ENCODE assay signal across 8 cellular contexts in the genomic region with DNA sequence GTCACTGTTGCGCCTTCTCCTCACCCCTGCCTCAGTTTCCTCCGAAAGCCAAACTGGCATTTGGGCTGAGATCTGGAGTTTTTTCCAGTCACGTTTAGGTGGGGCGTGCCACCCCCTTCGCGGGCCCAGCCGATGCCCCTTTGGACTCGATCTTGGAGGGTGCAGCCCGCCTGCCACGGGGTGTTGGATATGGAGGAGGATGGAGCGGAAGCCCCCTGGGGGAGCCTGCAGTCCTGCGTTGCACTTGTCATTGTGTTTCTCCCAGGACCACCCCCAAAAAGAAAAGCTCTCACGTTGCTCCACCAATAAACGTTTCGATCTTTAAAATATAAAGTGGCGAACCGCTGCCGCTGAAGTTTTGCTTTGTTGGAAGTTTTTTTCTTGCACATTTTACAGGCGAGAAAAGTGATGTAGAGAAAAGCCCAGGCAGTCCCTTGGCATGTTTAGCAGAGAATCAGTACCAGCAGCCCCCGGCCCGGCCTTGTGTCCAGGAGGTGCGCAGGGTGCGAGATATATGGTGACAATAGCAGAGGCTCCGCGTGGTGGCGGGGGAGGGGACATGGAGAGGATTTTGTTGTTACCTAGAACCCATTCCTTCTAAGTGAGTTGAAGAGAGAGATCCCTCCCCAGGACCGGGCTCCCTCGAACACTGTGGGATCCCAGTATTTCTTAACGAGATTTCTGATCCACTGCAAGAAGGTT. TPM values are rescaled to one million over a fixed set of nuclear protein-coding genes. Genes with fewer than 3 reads are reported as not detected.
DNase-seq lines count a peak whose midpoint lies in the region; ATAC-seq and TF ChIP-seq lines count a peak whose summit lies in the region.

No MANE protein-coding gene starts in this region.

- peaks cover 58% of the 10 kb centered on the region for H3K27me3 Mint-ChIP-seq in CD4-positive, CD25-positive, alpha-beta regulatory T cell

- H3K9me3 ChIP-seq in CD4-positive, CD25-positive, alpha-beta regulatory T cell (ENCODE audit: control insufficient read depth in 2 of 2, low read length in 2 of 2): no peaks in the 10 kb centered on the region
- H3K9me3 ChIP-seq in MG63: no peaks in the 10 kb centered on the region
- H3K9me3 ChIP-seq in liver (ENCODE audit: control insufficient read depth in 4 of 4, low read length in 3 of 4): no peaks in the 10 kb centered on the region
- no peaks in the 10 kb centered on the region for H3K9me3 ChIP-seq in tibial nerve

- peaks cover 13% of the 10 kb centered on the region for H3K27me3 ChIP-seq in CD4-positive, CD25-positive, alpha-beta regulatory T cell (ENCODE audit: control insufficient read depth, insufficient read depth, low read length)
- no peaks in the 10 kb centered on the region for H3K27me3 ChIP-seq in MG63
- no peaks in the 10 kb centered on the region for H3K27me3 ChIP-seq in liver (ENCODE audit: control insufficient read depth in 4 of 4, insufficient read depth in 4 of 4, low read length in 3 of 4)
- H3K27me3 ChIP-seq in tibial nerve: peaks cover 0 to 24% of the 10 kb centered on the region in 2 donors

- peak overlapping the region; percentile 48 to 94 (median 83) for H3K4me3 Mint-ChIP-seq in CD4-positive, CD25-positive, alpha-beta regulatory T cell

- ATAC-seq in CD4-positive, CD25-positive, alpha-beta regulatory T cell (ENCODE audit: low read depth in 2 of 2): no peak
- no peak for ATAC-seq in HG03442 (IDR thresholded peaks at IDR 0.05; ENCODE audit: unreplicated experiment)

- H3K9ac ChIP-seq in liver (ENCODE audit: low read depth in 1 of 2, low read length in 2 of 2): peak overlapping the region in 1 of 2 donors; percentile 30

- no peak for TF ChIP-seq CTCF in astrocyte of the spinal cord (IDR thresholded peaks at IDR 0.05; ENCODE audit: low read depth, low read length)
- no peak for TF ChIP-seq CTCF in liver (IDR thresholded peaks at IDR 0.05; ENCODE audit: low read depth, low read length, missing input control)
- TF ChIP-seq CTCF in tibial nerve (IDR thresholded peaks at IDR 0.05): no peak

- no peak for TF ChIP-seq EP300 in tibial nerve (IDR thresholded peaks at IDR 0.05)

- DNase-seq in CD4-positive, CD25-positive, alpha-beta regulatory T cell: no peak
- DNase-seq in MG63 (no peak), astrocyte of the spinal cord (ENCODE audit: low read depth, low spot score) (no peak), tibial nerve (ENCODE audit: low spot score in 2 of 2) (no peak), RKO (ENCODE audit: low spot score) (no peak)
- no peak for DNase-seq in stimulated activated naive CD4-positive, alpha-beta T cell treated with Interleukin-2 at 50 U/mL for 16 hours (lab: John Stamatoyannopoulos, UW)

- TF ChIP-seq POLR2A in tibial nerve (IDR thresholded peaks at IDR 0.05): no peak

- peaks cover 10 to 34% (median 22%) of the 10 kb centered on the region in 4 donors for H3K4me1 Mint-ChIP-seq in CD4-positive, CD25-positive, alpha-beta regulatory T cell

- peak in 1 of 2 donors; percentile 9 for TF ChIP-seq RAD21 in liver (IDR thresholded peaks at IDR 0.05)

- peaks cover 25% of the 10 kb centered on the region for H3K4me1 ChIP-seq in CD4-positive, CD25-positive, alpha-beta regulatory T cell (ENCODE audit: control insufficient read depth, insufficient read depth, low read length, poor library complexity, severe bottlenecking)
- H3K4me1 ChIP-seq in liver (ENCODE audit: control insufficient read depth in 4 of 4, insufficient read depth in 4 of 4, low read length in 3 of 4) (peaks cover 2 to 19% (median 10%) of the 10 kb centered on the region in 4 donors), tibial nerve (peaks cover 0 to 21% (median 14%) of the 10 kb centered on the region in 4 donors)

- WGBS in liver: 20% methylated on average over 29 of the region's 29 CpGs
- WGBS in tibial nerve, 2 donors: 9 to 11% methylated on average over 20 to 25 of the region's 29 CpGs

- H3K36me3 Mint-ChIP-seq in CD4-positive, CD25-positive, alpha-beta regulatory T cell: no peaks in the 10 kb centered on the region

- no peak overlapping the region for H3K27ac Mint-ChIP-seq in CD4-positive, CD25-positive, alpha-beta regulatory T cell

- H3K27ac ChIP-seq in CD4-positive, CD25-positive, alpha-beta regulatory T cell (ENCODE audit: insufficient read depth, low read length, poor library complexity, severe bottlenecking): no peak overlapping the region
- H3K27ac ChIP-seq in liver (ENCODE audit: low read depth in 1 of 2, low read length in 2 of 2) (peak overlapping the region; percentile 53 to 67), tibial nerve (peak overlapping the region in 2 of 4 donors; percentile 68 to 77)

- peaks cover 0 to 3% (median 0%) of the 10 kb centered on the region in 7 donors for H3K9me3 Mint-ChIP-seq in CD4-positive, CD25-positive, alpha-beta regulatory T cell

- H3K4me3 ChIP-seq in CD4-positive, CD25-positive, alpha-beta regulatory T cell (ENCODE audit: low read depth, low read length): peak overlapping the region; percentile 70
- H3K4me3 ChIP-seq in MG63: peak overlapping the region; percentile 81
- H3K4me3 ChIP-seq in astrocyte of the spinal cord (ENCODE audit: low read depth, low read length): peak overlapping the region; percentile 97
- H3K4me3 ChIP-seq in liver (ENCODE audit: low read depth in 1 of 3, low read length in 3 of 3): peak overlapping the region; percentile 41 to 80 (median 61)
- H3K4me3 ChIP-seq in tibial nerve: peak overlapping the region; percentile 65 to 95 (median 78)

- no peaks in the 10 kb centered on the region for H3K36me3 ChIP-seq in CD4-positive, CD25-positive, alpha-beta regulatory T cell (ENCODE audit: control insufficient read depth, insufficient read depth, low read length)
- no peaks in the 10 kb centered on the region; the same call in 1 of the 2 replicates for H3K36me3 ChIP-seq in MG63
- no peaks in the 10 kb centered on the region for H3K36me3 ChIP-seq in liver (ENCODE audit: control insufficient read depth in 4 of 4, insufficient read depth in 3 of 4, low read depth in 1 of 4, low read length in 3 of 4)
- no peaks in the 10 kb centered on the region for H3K36me3 ChIP-seq in tibial nerve

- in situ Hi-C loops in astrocyte of the spinal cord (cut with HindIII; ENCODE audit: low sequenced_read_pairs): loop anchor here (25.0 kb wide), 2 partner anchors 96 to 104 kb away; a partner anchor contains a TSS

TF ChIP-seq in liver, 16 proteins besides CTCF, POLR2A, EP300 and RAD21 (continues in another document):
- TF ChIP-seq TAF1 (conservative IDR thresholded peaks at IDR 0.05) (no peak), SP1 (IDR thresholded peaks at IDR 0.05) (no peak), NR2F2 (IDR thresholded peaks at IDR 0.05) (no peak), EGR1 (IDR thresholded peaks at IDR 0.05; ENCODE audit: low read depth in 2 of 2) (no peak), FOXA2 (IDR thresholded peaks at IDR 0.05) (no peak), HNF4A (conservative IDR thresholded peaks at IDR 0.05) (no peak), YY1 (IDR thresholded peaks at IDR 0.05) (no peak), JUND (IDR thresholded peaks at IDR 0.05) (no peak), HNF4G (IDR thresholded peaks at IDR 0.05) (no peak), GABPA (IDR thresholded peaks at IDR 0.05 in 1 of 2, conservative IDR thresholded peaks at IDR 0.05 in 1 of 2) (no peak)
- TF ChIP-seq, protein P1, sequence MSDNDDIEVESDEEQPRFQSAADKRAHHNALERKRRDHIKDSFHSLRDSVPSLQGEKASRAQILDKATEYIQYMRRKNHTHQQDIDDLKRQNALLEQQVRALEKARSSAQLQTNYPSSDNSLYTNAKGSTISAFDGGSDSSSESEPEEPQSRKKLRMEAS (IDR thresholded peaks at IDR 0.05): no peak
- TF ChIP-seq, protein P2, sequence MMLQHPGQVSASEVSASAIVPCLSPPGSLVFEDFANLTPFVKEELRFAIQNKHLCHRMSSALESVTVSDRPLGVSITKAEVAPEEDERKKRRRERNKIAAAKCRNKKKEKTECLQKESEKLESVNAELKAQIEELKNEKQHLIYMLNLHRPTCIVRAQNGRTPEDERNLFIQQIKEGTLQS (IDR thresholded peaks at IDR 0.05): no peak
- TF ChIP-seq, protein P3, sequence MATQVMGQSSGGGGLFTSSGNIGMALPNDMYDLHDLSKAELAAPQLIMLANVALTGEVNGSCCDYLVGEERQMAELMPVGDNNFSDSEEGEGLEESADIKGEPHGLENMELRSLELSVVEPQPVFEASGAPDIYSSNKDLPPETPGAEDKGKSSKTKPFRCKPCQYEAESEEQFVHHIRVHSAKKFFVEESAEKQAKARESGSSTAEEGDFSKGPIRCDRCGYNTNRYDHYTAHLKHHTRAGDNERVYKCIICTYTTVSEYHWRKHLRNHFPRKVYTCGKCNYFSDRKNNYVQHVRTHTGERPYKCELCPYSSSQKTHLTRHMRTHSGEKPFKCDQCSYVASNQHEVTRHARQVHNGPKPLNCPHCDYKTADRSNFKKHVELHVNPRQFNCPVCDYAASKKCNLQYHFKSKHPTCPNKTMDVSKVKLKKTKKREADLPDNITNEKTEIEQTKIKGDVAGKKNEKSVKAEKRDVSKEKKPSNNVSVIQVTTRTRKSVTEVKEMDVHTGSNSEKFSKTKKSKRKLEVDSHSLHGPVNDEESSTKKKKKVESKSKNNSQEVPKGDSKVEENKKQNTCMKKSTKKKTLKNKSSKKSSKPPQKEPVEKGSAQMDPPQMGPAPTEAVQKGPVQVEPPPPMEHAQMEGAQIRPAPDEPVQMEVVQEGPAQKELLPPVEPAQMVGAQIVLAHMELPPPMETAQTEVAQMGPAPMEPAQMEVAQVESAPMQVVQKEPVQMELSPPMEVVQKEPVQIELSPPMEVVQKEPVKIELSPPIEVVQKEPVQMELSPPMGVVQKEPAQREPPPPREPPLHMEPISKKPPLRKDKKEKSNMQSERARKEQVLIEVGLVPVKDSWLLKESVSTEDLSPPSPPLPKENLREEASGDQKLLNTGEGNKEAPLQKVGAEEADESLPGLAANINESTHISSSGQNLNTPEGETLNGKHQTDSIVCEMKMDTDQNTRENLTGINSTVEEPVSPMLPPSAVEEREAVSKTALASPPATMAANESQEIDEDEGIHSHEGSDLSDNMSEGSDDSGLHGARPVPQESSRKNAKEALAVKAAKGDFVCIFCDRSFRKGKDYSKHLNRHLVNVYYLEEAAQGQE (IDR thresholded peaks at IDR 0.05): no peak

RNA-seq across cellular contexts. Expression of a gene that starts 0.7 kb away (rescaled TPM):
- total RNA-seq in CD4-positive, CD25-positive, alpha-beta regulatory T cell: 6.8 TPM
- 1 to 10 TPM; 2.1 to 2.8 (median 2.7) TPM for polyA plus RNA-seq in CD4-positive, CD25-positive, alpha-beta regulatory T cell
- total RNA-seq in MG63 (2014; rRNA removed; shearing (Covaris generic); ENCODE audit: low replicate concordance): 12.5 and 13.4 TPM in 2 replicates
- total RNA-seq in liver (10 to 100 TPM in 1 of 2 donors, 1 to 10 TPM in 1; 9.0 to 18.7 TPM), tibial nerve (10 to 100 TPM in 1 of 4 donors, 1 to 10 TPM in 3; 2.5 to 12.6 (median 6.2) TPM)
- 10 to 100 TPM in 1 of 2 donors, 1 to 10 TPM in 1; 5.9 to 10.0 TPM for polyA plus RNA-seq in liver
